ENCODE assay signal across 1 cellular context in the genomic region with DNA sequence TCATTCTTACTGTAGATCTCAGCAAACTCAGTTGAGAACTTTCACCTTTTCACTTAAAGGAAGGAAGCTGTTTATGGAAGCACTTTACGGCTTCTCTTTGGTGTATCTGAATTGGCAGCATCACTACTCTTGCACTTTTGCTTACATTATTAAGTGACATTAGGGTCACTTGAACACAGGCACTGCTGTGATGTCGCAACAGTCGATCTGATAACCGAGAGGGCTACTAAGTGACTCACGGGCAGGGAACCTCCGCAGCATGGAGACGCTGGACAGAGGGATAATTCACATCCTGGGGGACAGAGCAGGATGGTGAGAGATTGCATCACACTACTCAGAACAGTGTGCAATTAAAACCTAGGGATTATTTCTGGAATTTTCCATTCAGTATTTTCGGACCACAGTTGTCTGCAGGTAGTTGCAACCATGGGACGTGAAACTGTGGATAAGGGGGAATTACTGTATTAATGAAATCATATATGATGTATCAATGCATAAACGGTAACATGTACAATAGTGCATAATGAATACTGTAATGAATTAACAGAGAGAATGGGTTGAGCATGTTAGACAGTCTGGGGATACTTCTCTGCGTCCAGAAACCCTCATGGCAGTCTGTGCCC.
A peak's percentile ranks its signal among the peaks of the same experiment; 100 is the strongest.
TF ChIP-seq lines count a peak whose summit lies in the region.

No MANE protein-coding gene starts in this region.

TF ChIP-seq in HepG2, 621 proteins besides CTCF, POLR2A, EP300 and RAD21 (continued from another document and continues in another):
- 0 out of 2 replicates have a peak, but pooled peaks have one; percentile 13 for TF ChIP-seq ZMYM3 (CRISPR knock-in tag; IDR thresholded peaks at IDR 0.05)
- TF ChIP-seq, protein P1, sequence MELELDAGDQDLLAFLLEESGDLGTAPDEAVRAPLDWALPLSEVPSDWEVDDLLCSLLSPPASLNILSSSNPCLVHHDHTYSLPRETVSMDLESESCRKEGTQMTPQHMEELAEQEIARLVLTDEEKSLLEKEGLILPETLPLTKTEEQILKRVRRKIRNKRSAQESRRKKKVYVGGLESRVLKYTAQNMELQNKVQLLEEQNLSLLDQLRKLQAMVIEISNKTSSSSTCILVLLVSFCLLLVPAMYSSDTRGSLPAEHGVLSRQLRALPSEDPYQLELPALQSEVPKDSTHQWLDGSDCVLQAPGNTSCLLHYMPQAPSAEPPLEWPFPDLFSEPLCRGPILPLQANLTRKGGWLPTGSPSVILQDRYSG (CRISPR knock-in tag; IDR thresholded peaks at IDR 0.05), result no peak
- TF ChIP-seq SYNCRIP (IDR thresholded peaks at IDR 0.05; ENCODE audit: insufficient read depth, low read depth, low read length), result no peak
- TF ChIP-seq ZSCAN12 (CRISPR knock-in tag; IDR thresholded peaks at IDR 0.05), result no peak
- no peak for TF ChIP-seq ZNF670 (CRISPR knock-in tag; IDR thresholded peaks at IDR 0.05; ENCODE audit: borderline replicate concordance)
- no peak for TF ChIP-seq CAMTA2 (CRISPR knock-in tag; IDR thresholded peaks at IDR 0.05; ENCODE audit: borderline replicate concordance)
- TF ChIP-seq ZBTB2 (CRISPR knock-in tag; IDR thresholded peaks at IDR 0.05; ENCODE audit: low read depth), result no peak
- peak; percentile 37; the same call in 1 of the 2 replicates for TF ChIP-seq ZBTB7B (CRISPR knock-in tag; IDR thresholded peaks at IDR 0.05)
- peak; percentile 76 for TF ChIP-seq ZNF331 (CRISPR knock-in tag; IDR thresholded peaks at IDR 0.05)
- TF ChIP-seq ZNF576 (CRISPR knock-in tag; IDR thresholded peaks at IDR 0.05), result no peak
- TF ChIP-seq ZNF816 (CRISPR knock-in tag; IDR thresholded peaks at IDR 0.05; ENCODE audit: borderline replicate concordance), result no peak
- TF ChIP-seq HOXA9 (CRISPR knock-in tag; IDR thresholded peaks at IDR 0.05; ENCODE audit: borderline replicate concordance), result no peak
- no peak for TF ChIP-seq LRRFIP1 (CRISPR knock-in tag; conservative IDR thresholded peaks at IDR 0.05)
- no peak for TF ChIP-seq NFKB2 (CRISPR knock-in tag; IDR thresholded peaks at IDR 0.05; ENCODE audit: borderline replicate concordance)
- peak in 1 of 2 experiments; percentile 65; a peak in 2 of 4 replicates for TF ChIP-seq NR2F1 (CRISPR knock-in tag; IDR thresholded peaks at IDR 0.05)
- TF ChIP-seq ZBTB8A (CRISPR knock-in tag; IDR thresholded peaks at IDR 0.05; ENCODE audit: borderline replicate concordance, low read depth), result no peak
- TF ChIP-seq SOX5 (CRISPR knock-in tag; IDR thresholded peaks at IDR 0.05; ENCODE audit: borderline replicate concordance), result peak; percentile 67; the same call in 1 of the 2 replicates
- peak; percentile 64 for TF ChIP-seq ISL2 (CRISPR knock-in tag; IDR thresholded peaks at IDR 0.05)
- no peak for TF ChIP-seq SKIL (CRISPR knock-in tag; IDR thresholded peaks at IDR 0.05; ENCODE audit: borderline replicate concordance)
- no peak for TF ChIP-seq HDAC6 (IDR thresholded peaks at IDR 0.05; ENCODE audit: low read depth, low read length)
- TF ChIP-seq ZNF317 (CRISPR knock-in tag; IDR thresholded peaks at IDR 0.05), result no peak
- TF ChIP-seq TARDBP (CRISPR knock-in tag; IDR thresholded peaks at IDR 0.05), result peak; percentile 38; the same call in 1 of the 2 replicates
- peak; percentile 74 for TF ChIP-seq SAP130 (CRISPR knock-in tag; IDR thresholded peaks at IDR 0.05; ENCODE audit: low read depth)
- no peak for TF ChIP-seq MAX (IDR thresholded peaks at IDR 0.05)
- TF ChIP-seq JUNB (CRISPR knock-in tag; IDR thresholded peaks at IDR 0.05; ENCODE audit: borderline replicate concordance), result peak; percentile 45; the same call in 1 of the 2 replicates
- TF ChIP-seq, protein P2, sequence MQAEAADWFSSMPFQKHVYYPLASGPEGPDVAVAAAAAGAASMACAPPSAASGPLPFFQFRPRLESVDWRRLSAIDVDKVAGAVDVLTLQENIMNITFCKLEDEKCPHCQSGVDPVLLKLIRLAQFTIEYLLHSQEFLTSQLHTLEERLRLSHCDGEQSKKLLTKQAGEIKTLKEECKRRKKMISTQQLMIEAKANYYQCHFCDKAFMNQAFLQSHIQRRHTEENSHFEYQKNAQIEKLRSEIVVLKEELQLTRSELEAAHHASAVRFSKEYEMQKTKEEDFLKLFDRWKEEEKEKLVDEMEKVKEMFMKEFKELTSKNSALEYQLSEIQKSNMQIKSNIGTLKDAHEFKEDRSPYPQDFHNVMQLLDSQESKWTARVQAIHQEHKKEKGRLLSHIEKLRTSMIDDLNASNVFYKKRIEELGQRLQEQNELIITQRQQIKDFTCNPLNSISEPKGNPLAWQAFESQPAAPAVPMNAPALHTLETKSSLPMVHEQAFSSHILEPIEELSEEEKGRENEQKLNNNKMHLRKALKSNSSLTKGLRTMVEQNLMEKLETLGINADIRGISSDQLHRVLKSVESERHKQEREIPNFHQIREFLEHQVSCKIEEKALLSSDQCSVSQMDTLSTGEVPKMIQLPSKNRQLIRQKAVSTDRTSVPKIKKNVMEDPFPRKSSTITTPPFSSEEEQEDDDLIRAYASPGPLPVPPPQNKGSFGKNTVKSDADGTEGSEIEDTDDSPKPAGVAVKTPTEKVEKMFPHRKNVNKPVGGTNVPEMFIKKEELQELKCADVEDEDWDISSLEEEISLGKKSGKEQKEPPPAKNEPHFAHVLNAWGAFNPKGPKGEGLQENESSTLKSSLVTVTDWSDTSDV (CRISPR knock-in tag; IDR thresholded peaks at IDR 0.05), result no peak
- TF ChIP-seq ATAD3A (CRISPR knock-in tag; IDR thresholded peaks at IDR 0.05), result no peak
- no peak for TF ChIP-seq SIX1 (CRISPR knock-in tag; IDR thresholded peaks at IDR 0.05; ENCODE audit: borderline replicate concordance)
- TF ChIP-seq ZNF580 (CRISPR knock-in tag; IDR thresholded peaks at IDR 0.05; ENCODE audit: borderline replicate concordance, low read depth), result 0 out of 2 replicates have a peak, but pooled peaks have one; percentile 39
- no peak for TF ChIP-seq RFXAP (CRISPR knock-in tag; IDR thresholded peaks at IDR 0.05; ENCODE audit: borderline replicate concordance)
- TF ChIP-seq, protein P3, sequence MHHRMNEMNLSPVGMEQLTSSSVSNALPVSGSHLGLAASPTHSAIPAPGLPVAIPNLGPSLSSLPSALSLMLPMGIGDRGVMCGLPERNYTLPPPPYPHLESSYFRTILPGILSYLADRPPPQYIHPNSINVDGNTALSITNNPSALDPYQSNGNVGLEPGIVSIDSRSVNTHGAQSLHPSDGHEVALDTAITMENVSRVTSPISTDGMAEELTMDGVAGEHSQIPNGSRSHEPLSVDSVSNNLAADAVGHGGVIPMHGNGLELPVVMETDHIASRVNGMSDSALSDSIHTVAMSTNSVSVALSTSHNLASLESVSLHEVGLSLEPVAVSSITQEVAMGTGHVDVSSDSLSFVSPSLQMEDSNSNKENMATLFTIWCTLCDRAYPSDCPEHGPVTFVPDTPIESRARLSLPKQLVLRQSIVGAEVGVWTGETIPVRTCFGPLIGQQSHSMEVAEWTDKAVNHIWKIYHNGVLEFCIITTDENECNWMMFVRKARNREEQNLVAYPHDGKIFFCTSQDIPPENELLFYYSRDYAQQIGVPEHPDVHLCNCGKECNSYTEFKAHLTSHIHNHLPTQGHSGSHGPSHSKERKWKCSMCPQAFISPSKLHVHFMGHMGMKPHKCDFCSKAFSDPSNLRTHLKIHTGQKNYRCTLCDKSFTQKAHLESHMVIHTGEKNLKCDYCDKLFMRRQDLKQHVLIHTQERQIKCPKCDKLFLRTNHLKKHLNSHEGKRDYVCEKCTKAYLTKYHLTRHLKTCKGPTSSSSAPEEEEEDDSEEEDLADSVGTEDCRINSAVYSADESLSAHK (CRISPR knock-in tag; IDR thresholded peaks at IDR 0.05; ENCODE audit: borderline replicate concordance), result no peak
- TF ChIP-seq MAFF (IDR thresholded peaks at IDR 0.05; ENCODE audit: low read depth, low read length), result no peak
- no peak for TF ChIP-seq SNAI1 (CRISPR knock-in tag; IDR thresholded peaks at IDR 0.05; ENCODE audit: borderline replicate concordance)
- no peak for TF ChIP-seq HOMEZ (CRISPR knock-in tag; IDR thresholded peaks at IDR 0.05; ENCODE audit: low read depth)
- peak; percentile 23; the same call in 1 of the 2 replicates for TF ChIP-seq PATZ1 (CRISPR knock-in tag; IDR thresholded peaks at IDR 0.05)
- TF ChIP-seq, protein P4, sequence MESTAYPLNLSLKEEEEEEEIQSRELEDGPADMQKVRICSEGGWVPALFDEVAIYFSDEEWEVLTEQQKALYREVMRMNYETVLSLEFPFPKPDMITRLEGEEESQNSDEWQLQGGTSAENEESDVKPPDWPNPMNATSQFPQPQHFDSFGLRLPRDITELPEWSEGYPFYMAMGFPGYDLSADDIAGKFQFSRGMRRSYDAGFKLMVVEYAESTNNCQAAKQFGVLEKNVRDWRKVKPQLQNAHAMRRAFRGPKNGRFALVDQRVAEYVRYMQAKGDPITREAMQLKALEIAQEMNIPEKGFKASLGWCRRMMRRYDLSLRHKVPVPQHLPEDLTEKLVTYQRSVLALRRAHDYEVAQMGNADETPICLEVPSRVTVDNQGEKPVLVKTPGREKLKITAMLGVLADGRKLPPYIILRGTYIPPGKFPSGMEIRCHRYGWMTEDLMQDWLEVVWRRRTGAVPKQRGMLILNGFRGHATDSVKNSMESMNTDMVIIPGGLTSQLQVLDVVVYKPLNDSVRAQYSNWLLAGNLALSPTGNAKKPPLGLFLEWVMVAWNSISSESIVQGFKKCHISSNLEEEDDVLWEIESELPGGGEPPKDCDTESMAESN (CRISPR knock-in tag; conservative IDR thresholded peaks at IDR 0.05), result 0 out of 2 replicates have a peak, but pooled peaks have one; percentile 28
